In the genomic region with DNA sequence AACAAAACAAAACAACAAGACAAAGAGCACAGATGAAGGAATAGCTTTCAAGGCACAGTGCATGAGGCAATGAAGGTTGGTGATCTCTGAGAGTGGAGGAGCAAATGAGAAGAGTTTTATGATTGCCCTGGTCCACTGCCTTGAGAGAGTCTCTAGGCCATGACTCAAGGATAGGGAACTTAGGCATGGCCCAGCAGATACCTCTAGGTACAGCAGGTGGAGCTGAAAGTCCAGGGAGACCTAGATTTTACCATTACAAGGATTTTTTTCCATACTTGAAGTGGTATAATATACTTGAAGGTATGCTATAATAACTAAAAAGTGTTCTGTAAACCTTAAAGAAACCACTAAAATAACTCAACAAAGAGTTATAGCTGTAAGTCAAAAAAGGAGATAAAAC, we compare ENCODE assay signal across 19 cellular contexts.
DNase-seq lines count a peak whose midpoint lies in the region; ATAC-seq, FAIRE-seq and TF ChIP-seq lines count a peak whose summit lies in the region.
"Had no signal": no experiment of that assay in that cellular context is flagged by ENCODE, and none has a peak within 500 bp of the region (broad histone marks: within the 10 kb centered on the region; RNA-seq: fewer than 3 reads in every experiment).

No MANE protein-coding gene starts in this region.

- no TSS peak for BruUV-seq in HepG2 (replicated peaks; lab: Mats Ljungman, UMichigan)

- H3K27me3 ChIP-seq in liver (ENCODE audit: control insufficient read depth in 4 of 4, insufficient read depth in 4 of 4, low read length in 3 of 4): no peaks in the 10 kb centered on the region
- no peaks in the 10 kb centered on the region for H3K27me3 ChIP-seq in HepG2 (ENCODE audit: control insufficient read depth in 1 of 2, insufficient read depth in 2 of 2, low read length in 2 of 2)
- H3K27me3 ChIP-seq: BE2C had no signal

- no peak overlapping the region for H2AFZ ChIP-seq in HepG2 (ENCODE audit: low read length)

- H3K27ac ChIP-seq in liver (ENCODE audit: low read depth in 1 of 2, low read length in 2 of 2) (no peak overlapping the region), HepG2 (ENCODE audit: extremely low read length, insufficient read depth, low read length) (no peak overlapping the region)
- H3K27ac ChIP-seq: A549, C4-2B had no signal

- FAIRE-seq in HepG2 (lab: Jason Lieb, UNC): no peak
- FAIRE-seq: GM12891, GM19239, H54 had no signal

- H3K79me2 ChIP-seq in HepG2 (ENCODE audit: insufficient read depth, low read length): no peaks in the 10 kb centered on the region

- H4K20me1 ChIP-seq in HepG2 (ENCODE audit: insufficient read depth, low read length): no peaks in the 10 kb centered on the region

- no peak for TF ChIP-seq EP300 in HepG2 (IDR thresholded peaks at IDR 0.05; ENCODE audit: low read depth in 2 of 2, low read length in 2 of 2)
- TF ChIP-seq EP300 in HepG2 (CRISPR knock-in tag; IDR thresholded peaks at IDR 0.05; ENCODE audit: borderline replicate concordance): no peak

- POLR2A ChIA-PET in HepG2 (lab: Yijun Ruan, JAX): no interaction called here

- DNase-seq in HepG2 (ENCODE audit: low spot score) (no peak), chondrocyte (ENCODE audit: low spot score) (no peak), left lobe of liver (ENCODE audit: low spot score) (no peak), retinal pigment epithelial cell (ENCODE audit: low read depth) (no peak), NCI-H1436 treated with DMSO at 0.1 percent for 48 hours (lab: John Stamatoyannopoulos, UW) (no peak)
- DNase-seq: BE2C; CD8-positive, alpha-beta T cell; COR-L47; IMR-90; KBM-7 had no signal

- H3K4me3 Mint-ChIP-seq in chondrocyte (ENCODE audit: unreplicated experiment): no peak overlapping the region
- H3K4me3 Mint-ChIP-seq in activated T-helper 17 cell treated with anti-CD3 and anti-CD28 coated beads, Interleukin-2, amount 50 U/mL, for 72 hours: no peak overlapping the region
- H3K4me3 Mint-ChIP-seq: CD8-positive, alpha-beta T cell had no signal

- TF ChIP-seq POLR2A in HepG2 (IDR thresholded peaks at IDR 0.05; ENCODE audit: insufficient read depth in 1 of 2, low read depth in 2 of 2, low read length in 2 of 2): no peak

- intact Hi-C loops in HepG2 (cut with micrococcal nuclease; ENCODE audit: unreplicated experiment): no loop called here

- H3K4me1 ChIP-seq in liver (ENCODE audit: control insufficient read depth in 4 of 4, insufficient read depth in 4 of 4, low read length in 3 of 4): no peaks in the 10 kb centered on the region
- no peaks in the 10 kb centered on the region for H3K4me1 ChIP-seq in HepG2 (ENCODE audit: insufficient read depth, low read length)
- H3K4me1 ChIP-seq: A549, BE2C had no signal

- H3K36me3 Mint-ChIP-seq in chondrocyte (ENCODE audit: low read depth): no peaks in the 10 kb centered on the region
- no peaks in the 10 kb centered on the region for H3K36me3 Mint-ChIP-seq in activated T-helper 17 cell treated with anti-CD3 and anti-CD28 coated beads, Interleukin-2, amount 50 U/mL, for 72 hours (ENCODE audit: low read depth)
- H3K36me3 Mint-ChIP-seq: CD8-positive, alpha-beta T cell had no signal

- peak; percentile 67 to 68 for TF ChIP-seq RAD21 in liver (IDR thresholded peaks at IDR 0.05)
- no peak for TF ChIP-seq RAD21 in HepG2 (CRISPR knock-in tag; IDR thresholded peaks at IDR 0.05)

- H3K4me1 Mint-ChIP-seq in chondrocyte (ENCODE audit: low read depth): no peaks in the 10 kb centered on the region
- no peaks in the 10 kb centered on the region for H3K4me1 Mint-ChIP-seq in activated T-helper 17 cell treated with anti-CD3 and anti-CD28 coated beads, Interleukin-2, amount 50 U/mL, for 72 hours

- ATAC-seq in HepG2: no peak
- ATAC-seq in left lobe of liver: peak; percentile 55
- no peak for ATAC-seq in activated T-helper 17 cell treated with anti-CD3 and anti-CD28 coated beads, Interleukin-2, amount 50 U/mL, for 72 hours (replicated peaks)
- no peak for ATAC-seq in HG03565 (IDR thresholded peaks at IDR 0.05; ENCODE audit: unreplicated experiment)
- ATAC-seq: A549; CD8-positive, alpha-beta T cell; HCT116 had no signal

- in situ Hi-C loops in HepG2 (cut with HindIII; ENCODE audit: extremely low pct_ligation_motif_present, low pct_unique_long_range_greater_than_20kb): no loop called here

- no peak overlapping the region for H3K27ac Mint-ChIP-seq in chondrocyte (ENCODE audit: unreplicated experiment)
- H3K27ac Mint-ChIP-seq in activated T-helper 17 cell treated with anti-CD3 and anti-CD28 coated beads, Interleukin-2, amount 50 U/mL, for 72 hours: no peak overlapping the region
- H3K27ac Mint-ChIP-seq: CD8-positive, alpha-beta T cell had no signal

- no peaks in the 10 kb centered on the region for H3K9me3 Mint-ChIP-seq in chondrocyte (ENCODE audit: low read depth)
- H3K9me3 Mint-ChIP-seq in activated T-helper 17 cell treated with anti-CD3 and anti-CD28 coated beads, Interleukin-2, amount 50 U/mL, for 72 hours: no peaks in the 10 kb centered on the region
- H3K9me3 Mint-ChIP-seq: CD8-positive, alpha-beta T cell had no signal

- CTCF ChIA-PET in HepG2 (lab: Yijun Ruan, JAX; ENCODE audit: low intra/inter-chr PET ratio, low total read pairs): no interaction called here

- peaks cover 15% of the 10 kb centered on the region for H3K27me3 Mint-ChIP-seq in chondrocyte (ENCODE audit: low read depth)
- H3K27me3 Mint-ChIP-seq in activated T-helper 17 cell treated with anti-CD3 and anti-CD28 coated beads, Interleukin-2, amount 50 U/mL, for 72 hours: peaks cover 11% of the 10 kb centered on the region

- no peaks in the 10 kb centered on the region for H3K9me3 ChIP-seq in liver (ENCODE audit: control insufficient read depth in 4 of 4, low read length in 3 of 4)
- no peaks in the 10 kb centered on the region for H3K9me3 ChIP-seq in HepG2 (ENCODE audit: low read length)
- H3K9me3 ChIP-seq: A549, BE2C had no signal

- H3K4me2 ChIP-seq in HepG2 (ENCODE audit: low read depth, low read length): no peak overlapping the region
- H3K4me2 ChIP-seq: A549 had no signal

- TF ChIP-seq CTCF in liver (IDR thresholded peaks at IDR 0.05; ENCODE audit: low read depth, low read length, missing input control): no peak
- TF ChIP-seq CTCF in HepG2 (CRISPR knock-in tag; IDR thresholded peaks at IDR 0.05): no peak
- TF ChIP-seq CTCF in chondrocyte (IDR thresholded peaks at IDR 0.05): peak; percentile 35
- peak; percentile 11 for TF ChIP-seq CTCF in retinal pigment epithelial cell (conservative IDR thresholded peaks at IDR 0.05; ENCODE audit: low read depth, low read length)

- H3K36me3 ChIP-seq in liver (ENCODE audit: control insufficient read depth in 4 of 4, insufficient read depth in 3 of 4, low read depth in 1 of 4, low read length in 3 of 4): no peaks in the 10 kb centered on the region
- no peaks in the 10 kb centered on the region for H3K36me3 ChIP-seq in HepG2 (replicated peaks in 1 of 2; ENCODE audit: control insufficient read depth in 1 of 2, insufficient read depth in 2 of 2, low read length in 2 of 2)
- H3K36me3 ChIP-seq: BE2C had no signal

- no peak overlapping the region for H3K9ac ChIP-seq in liver (ENCODE audit: low read depth in 1 of 2, low read length in 2 of 2)
- no peak overlapping the region for H3K9ac ChIP-seq in HepG2 (ENCODE audit: insufficient read depth, low read depth, low read length)

- no peak overlapping the region for H3K4me3 ChIP-seq in liver (ENCODE audit: low read depth in 1 of 3, low read length in 3 of 3)
- no peak overlapping the region for H3K4me3 ChIP-seq in HepG2 (replicated peaks in 1 of 3; ENCODE audit: insufficient read depth in 1 of 3, low read depth in 2 of 3, low read length in 3 of 3)
- no peak overlapping the region for H3K4me3 ChIP-seq in retinal pigment epithelial cell (ENCODE audit: low read length)
- H3K4me3 ChIP-seq: A549 had no signal

TF ChIP-seq in liver, 16 proteins besides CTCF, POLR2A, EP300 and RAD21 (continues in another document):
- TF ChIP-seq, protein P1, sequence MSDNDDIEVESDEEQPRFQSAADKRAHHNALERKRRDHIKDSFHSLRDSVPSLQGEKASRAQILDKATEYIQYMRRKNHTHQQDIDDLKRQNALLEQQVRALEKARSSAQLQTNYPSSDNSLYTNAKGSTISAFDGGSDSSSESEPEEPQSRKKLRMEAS (IDR thresholded peaks at IDR 0.05): no peak
- TF ChIP-seq GABPA (IDR thresholded peaks at IDR 0.05 in 1 of 2, conservative IDR thresholded peaks at IDR 0.05 in 1 of 2) (no peak), JUND (IDR thresholded peaks at IDR 0.05) (no peak), EGR1 (IDR thresholded peaks at IDR 0.05; ENCODE audit: low read depth in 2 of 2) (no peak), TAF1 (conservative IDR thresholded peaks at IDR 0.05) (no peak), HNF4G (IDR thresholded peaks at IDR 0.05) (no peak)

TF ChIP-seq in HepG2, 621 proteins besides CTCF, POLR2A, EP300 and RAD21 (continues in another document):
- no peak for TF ChIP-seq ASH2L (IDR thresholded peaks at IDR 0.05; ENCODE audit: insufficient read length, low read depth, low read length)
- TF ChIP-seq, protein P2, sequence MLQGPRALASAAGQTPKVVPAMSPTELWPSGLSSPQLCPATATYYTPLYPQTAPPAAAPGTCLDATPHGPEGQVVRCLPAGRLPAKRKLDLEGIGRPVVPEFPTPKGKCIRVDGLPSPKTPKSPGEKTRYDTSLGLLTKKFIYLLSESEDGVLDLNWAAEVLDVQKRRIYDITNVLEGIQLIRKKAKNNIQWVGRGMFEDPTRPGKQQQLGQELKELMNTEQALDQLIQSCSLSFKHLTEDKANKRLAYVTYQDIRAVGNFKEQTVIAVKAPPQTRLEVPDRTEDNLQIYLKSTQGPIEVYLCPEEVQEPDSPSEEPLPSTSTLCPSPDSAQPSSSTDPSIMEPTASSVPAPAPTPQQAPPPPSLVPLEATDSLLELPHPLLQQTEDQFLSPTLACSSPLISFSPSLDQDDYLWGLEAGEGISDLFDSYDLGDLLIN (CRISPR knock-in tag; IDR thresholded peaks at IDR 0.05; ENCODE audit: borderline replicate concordance): no peak
- TF ChIP-seq, protein P3, sequence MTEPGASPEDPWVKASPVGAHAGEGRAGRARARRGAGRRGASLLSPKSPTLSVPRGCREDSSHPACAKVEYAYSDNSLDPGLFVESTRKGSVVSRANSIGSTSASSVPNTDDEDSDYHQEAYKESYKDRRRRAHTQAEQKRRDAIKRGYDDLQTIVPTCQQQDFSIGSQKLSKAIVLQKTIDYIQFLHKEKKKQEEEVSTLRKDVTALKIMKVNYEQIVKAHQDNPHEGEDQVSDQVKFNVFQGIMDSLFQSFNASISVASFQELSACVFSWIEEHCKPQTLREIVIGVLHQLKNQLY (CRISPR knock-in tag; IDR thresholded peaks at IDR 0.05): no peak
- TF ChIP-seq, protein P4, sequence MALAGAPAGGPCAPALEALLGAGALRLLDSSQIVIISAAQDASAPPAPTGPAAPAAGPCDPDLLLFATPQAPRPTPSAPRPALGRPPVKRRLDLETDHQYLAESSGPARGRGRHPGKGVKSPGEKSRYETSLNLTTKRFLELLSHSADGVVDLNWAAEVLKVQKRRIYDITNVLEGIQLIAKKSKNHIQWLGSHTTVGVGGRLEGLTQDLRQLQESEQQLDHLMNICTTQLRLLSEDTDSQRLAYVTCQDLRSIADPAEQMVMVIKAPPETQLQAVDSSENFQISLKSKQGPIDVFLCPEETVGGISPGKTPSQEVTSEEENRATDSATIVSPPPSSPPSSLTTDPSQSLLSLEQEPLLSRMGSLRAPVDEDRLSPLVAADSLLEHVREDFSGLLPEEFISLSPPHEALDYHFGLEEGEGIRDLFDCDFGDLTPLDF (CRISPR knock-in tag; IDR thresholded peaks at IDR 0.05): no peak

Comparison
In these comparisons a context has a peak if more than half of its experiments do, and no peak if none do; other contexts are left out.
1. CTCF ChIP-seq: peak in chondrocyte (single experiment) and retinal pigment epithelial cell (single experiment); none in liver (single experiment) and HepG2 (single experiment).